Comparison of ENCODE assay signal across 20 cellular contexts in genomic region chr11:14546672-14547071, GRCh38.
"Had no signal": no experiment of that assay in that cellular context is flagged by ENCODE, and none has a peak within 500 bp of the region (broad histone marks: within the 10 kb centered on the region; RNA-seq: fewer than 3 reads in every experiment).

No MANE protein-coding gene starts in this region.

- H3K9me3 Mint-ChIP-seq: dendritic cell treated with granulocyte-macrophage colony-stimulating factor and Interleukin-4, amounts not matched to agents 40 ng/mL and 50 ng/mL, for 4 days; mesothelial cell of epicardium; nephron progenitor cell had no signal

- ATAC-seq: esophagus mucosa, gastroesophageal sphincter, heart right ventricle, left lung had no signal

- H3K36me3 Mint-ChIP-seq: mesothelial cell of epicardium had no signal

- H3K4me3 ChIP-seq: gastroesophageal sphincter, heart right ventricle, left lung, SK-N-MC, vagina had no signal

- H3K27ac Mint-ChIP-seq: mesothelial cell of epicardium had no signal

- H3K27ac ChIP-seq: gastroesophageal sphincter, heart right ventricle, left lung, SK-N-MC, vagina had no signal

- H3K36me3 ChIP-seq: gastroesophageal sphincter, heart right ventricle, left lung, vagina had no signal

- H3K4me3 Mint-ChIP-seq: activated naive CD8-positive, alpha-beta T cell; dendritic cell treated with granulocyte-macrophage colony-stimulating factor and Interleukin-4, amounts not matched to agents 40 ng/mL and 50 ng/mL, for 4 days; mesothelial cell of epicardium; nephron progenitor cell had no signal

- H3K9me3 ChIP-seq: gastroesophageal sphincter, heart right ventricle, left lung, vagina had no signal

- H3K27me3 Mint-ChIP-seq: activated naive CD8-positive, alpha-beta T cell; dendritic cell treated with granulocyte-macrophage colony-stimulating factor and Interleukin-4, amounts not matched to agents 40 ng/mL and 50 ng/mL, for 4 days had no signal

- H3K27me3 ChIP-seq: gastroesophageal sphincter, heart right ventricle, left lung, vagina had no signal

- H3K4me1 ChIP-seq: vagina had no signal

- DNase-seq: activated CD4-positive, CD25-positive, alpha-beta regulatory T cell; activated CD8-positive, alpha-beta memory T cell treated with anti-CD3 and anti-CD28 coated beads for 24 hours; activated CD8-positive, alpha-beta memory T cell treated with anti-CD3 and anti-CD28 coated beads, Interleukin-2, amount 50 U/mL, for 48 hours; activated gamma-delta T cell; effector CD8-positive, alpha-beta T cell; heart right ventricle; left lung; nephron progenitor cell; nucleus accumbens; posterior cingulate gyrus; stimulated activated naive CD4-positive, alpha-beta T cell; T-helper 9 cell; trophoblast cell had no signal

- H3K4me1 Mint-ChIP-seq: mesothelial cell of epicardium had no signal
